In the genomic region with DNA sequence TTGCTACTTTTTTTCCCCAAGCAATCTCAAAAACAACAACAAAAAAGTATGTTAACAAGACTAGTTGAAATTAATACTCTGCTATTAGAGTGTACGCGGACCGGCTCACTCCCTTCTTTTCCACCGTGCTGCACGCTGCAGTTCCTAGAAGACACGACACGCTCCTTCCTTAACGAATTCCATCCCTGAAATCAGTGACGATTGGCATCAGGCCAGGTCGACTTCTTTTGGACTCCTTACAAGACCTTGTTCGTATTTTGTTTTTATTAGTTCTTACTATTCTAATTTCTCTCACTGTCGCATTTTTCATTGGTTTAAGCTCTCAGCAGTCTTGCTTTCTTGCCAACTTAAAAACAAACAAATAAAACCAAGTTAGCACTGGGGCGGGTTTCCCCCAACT, we compare ENCODE assay signal across 21 cellular contexts.
"Had no signal": no experiment of that assay in that cellular context is flagged by ENCODE, and none has a peak within 500 bp of the region (broad histone marks: within the 10 kb centered on the region; RNA-seq: fewer than 3 reads in every experiment).

No MANE protein-coding gene starts in this region.

- H3K9me3 ChIP-seq: breast epithelium, esophagus squamous epithelium, heart left ventricle, lower lobe of right lung, right lobe of liver had no signal

- DNase-seq: activated CD4-positive, alpha-beta T cell treated with anti-CD3 and anti-CD28 coated beads, Interleukin-2, amount 10 ng/mL, durations not matched to agents 7 days and 5 days; activated CD4-positive, CD25-positive, alpha-beta regulatory T cell treated with anti-CD3 and anti-CD28 coated beads, Interleukin-2, amount 50 U/mL, for 72 hours; activated CD8-positive, alpha-beta T cell treated with anti-CD3 and anti-CD28 coated beads for 36 hours; activated naive CD8-positive, alpha-beta T cell treated with anti-CD3 and anti-CD28 coated beads for 36 hours; dorsolateral prefrontal cortex; esophagus squamous epithelium; lower lobe of right lung; mesendoderm; naive thymus-derived CD4-positive, alpha-beta T cell; right lobe of liver; small intestine; stimulated activated CD4-positive, alpha-beta T cell treated with anti-CD3 and anti-CD28 coated beads, Interleukin-15, amount 100 ng/mL, for 24 hours; T-cell; WERI-Rb-1 had no signal

- ATAC-seq: activated CD8-positive, alpha-beta T cell treated with anti-CD3 and anti-CD28 coated beads for 36 hours; heart left ventricle; left colon; lower lobe of right lung; naive thymus-derived CD4-positive, alpha-beta T cell; right lobe of liver; stimulated activated memory B cell treated with anti-CD40 and anti-IgM and Interleukin-4, amounts not matched to agents 10 μg/mL and 1 μg/mL and 100 μg/mL, for 72 hours; T-cell had no signal

- H3K27ac Mint-ChIP-seq: activated CD4-positive, alpha-beta T cell treated with anti-CD3 and anti-CD28 coated beads, Interleukin-2, amount 10 ng/mL, durations not matched to agents 7 days and 5 days; activated CD8-positive, alpha-beta T cell treated with anti-CD3 and anti-CD28 coated beads for 36 hours; activated naive CD8-positive, alpha-beta T cell treated with anti-CD3 and anti-CD28 coated beads for 36 hours; activated T-helper 1 cell treated with anti-CD3 and anti-CD28 coated beads, Interleukin-12 subunit alpha, Interleukin-12 subunit beta, Interleukin-2, Interleukin-4 antibody, amounts not matched to agents 30 ng/mL and 10 ng/mL and 1 ng/mL, durations not matched to agents 14 hours and 24 hours and 36 hours; naive thymus-derived CD4-positive, alpha-beta T cell; stimulated activated memory B cell treated with anti-CD40 and anti-IgM and Interleukin-4, amounts not matched to agents 10 μg/mL and 1 μg/mL and 100 μg/mL, for 72 hours; T-cell; type B pancreatic cell had no signal

- H3K9me3 Mint-ChIP-seq: activated CD4-positive, alpha-beta T cell treated with anti-CD3 and anti-CD28 coated beads, Interleukin-2, amount 10 ng/mL, durations not matched to agents 7 days and 5 days; activated CD8-positive, alpha-beta T cell treated with anti-CD3 and anti-CD28 coated beads for 36 hours; activated T-helper 1 cell treated with anti-CD3 and anti-CD28 coated beads, Interleukin-12 subunit alpha, Interleukin-12 subunit beta, Interleukin-2, Interleukin-4 antibody, amounts not matched to agents 30 ng/mL and 10 ng/mL and 1 ng/mL, durations not matched to agents 14 hours and 24 hours and 36 hours; neural crest cell; stimulated activated memory B cell treated with anti-CD40 and anti-IgM and Interleukin-4, amounts not matched to agents 10 μg/mL and 1 μg/mL and 100 μg/mL, for 72 hours; type B pancreatic cell had no signal

- H3K4me3 ChIP-seq: breast epithelium, dorsolateral prefrontal cortex, esophagus squamous epithelium, heart left ventricle, lower lobe of right lung, right lobe of liver had no signal

- H3K36me3 ChIP-seq: breast epithelium, esophagus squamous epithelium, heart left ventricle, lower lobe of right lung, right lobe of liver, WERI-Rb-1 had no signal

- H3K36me3 Mint-ChIP-seq: activated naive CD8-positive, alpha-beta T cell treated with anti-CD3 and anti-CD28 coated beads for 36 hours; naive thymus-derived CD4-positive, alpha-beta T cell; stimulated activated memory B cell treated with anti-CD40 and anti-IgM and Interleukin-4, amounts not matched to agents 10 μg/mL and 1 μg/mL and 100 μg/mL, for 72 hours; T-cell; type B pancreatic cell had no signal

- H3K4me1 ChIP-seq: breast epithelium, esophagus squamous epithelium, lower lobe of right lung, right lobe of liver had no signal

- H3K27me3 ChIP-seq: breast epithelium, esophagus squamous epithelium, right lobe of liver had no signal

- H3K27ac ChIP-seq: breast epithelium, dorsolateral prefrontal cortex, esophagus squamous epithelium, heart left ventricle, lower lobe of right lung, right lobe of liver, WERI-Rb-1 had no signal
